Comparison of ENCODE assay signal across 29 cellular contexts in genomic region chr14:53758141-53758540, GRCh38.
"Had no signal": no experiment of that assay in that cellular context is flagged by ENCODE, and none has a peak within 500 bp of the region (broad histone marks: within the 10 kb centered on the region; RNA-seq: fewer than 3 reads in every experiment).

No MANE protein-coding gene starts in this region.

- DNase-seq: naive thymus-derived CD4-positive, alpha-beta T cell; natural killer cell; occipital lobe; ovary; posterior cingulate gyrus; psoas muscle; right cardiac atrium; spleen; stimulated activated CD4-positive, alpha-beta T cell treated with anti-CD3 and anti-CD28 coated beads, Interleukin-12 subunit alpha, Interleukin-12 subunit beta, amount 100 ng/mL, for 4 hours; stimulated activated CD4-positive, alpha-beta T cell treated with anti-CD3 and anti-CD28 coated beads, Interleukin-1b, Interleukin-23, amount 100 ng/mL, for 48 hours; stimulated activated CD4-positive, alpha-beta T cell treated with anti-CD3 and anti-CD28 coated beads, Interleukin-4, amount 100 ng/mL, for 1 hour; stimulated activated CD4-positive, alpha-beta T cell treated with anti-CD3 and anti-CD28 coated beads, Interleukin-4, amount 100 ng/mL, for 4 hours; stimulated activated CD8-positive, alpha-beta memory T cell treated with anti-CD3 and anti-CD28 coated beads, Interleukin-4, amount 100 ng/mL, for 48 hours; stimulated activated naive CD4-positive, alpha-beta T cell; stimulated activated naive CD8-positive, alpha-beta T cell treated with anti-CD3 and anti-CD28 coated beads, Interleukin-15, amount 100 ng/mL, for 72 hours; stimulated activated naive CD8-positive, alpha-beta T cell treated with anti-CD3 and anti-CD28 coated beads, Interleukin-15, Interleukin-2, amounts not matched to agents 100 U/mL and 50 U/mL, for 24 hours; substantia nigra; testis; tibial artery; transverse colon; upper lobe of left lung had no signal

- H2AFZ ChIP-seq: neural progenitor cell, parathyroid adenoma had no signal

- H3K4me1 ChIP-seq: neural progenitor cell, parathyroid adenoma, psoas muscle, spleen, suprapubic skin, testis, tibial artery, transverse colon, upper lobe of left lung, vagina had no signal

- ATAC-seq: naive thymus-derived CD4-positive, alpha-beta T cell; natural killer cell; psoas muscle; right cardiac atrium; sciatic nerve; stimulated activated memory B cell treated with anti-CD40 and anti-IgM and Interleukin-4, amounts not matched to agents 10 μg/mL and 1 μg/mL and 100 μg/mL, for 72 hours; stimulated activated naive CD8-positive, alpha-beta T cell treated with anti-CD3 and anti-CD28 coated beads, Interleukin-15, amount 100 ng/mL, for 72 hours; stimulated activated naive CD8-positive, alpha-beta T cell treated with anti-CD3 and anti-CD28 coated beads, Interleukin-15, Interleukin-2, amounts not matched to agents 100 U/mL and 50 U/mL, for 24 hours had no signal

- H3K79me2 ChIP-seq: parathyroid adenoma had no signal

- H3K9me3 ChIP-seq: ovary, psoas muscle, suprapubic skin, testis, transverse colon, upper lobe of left lung, vagina had no signal

- H3K9ac ChIP-seq: neural progenitor cell, parathyroid adenoma had no signal

- H3K4me3 ChIP-seq: neural progenitor cell, ovary, psoas muscle, skin epidermis, smooth muscle cell, spleen, suprapubic skin, testis, tibial artery, transverse colon, upper lobe of left lung, vagina had no signal

- H3K4me2 ChIP-seq: neural progenitor cell, smooth muscle cell had no signal

- H3K27ac ChIP-seq: neural progenitor cell, ovary, parathyroid adenoma, psoas muscle, skin epidermis, spleen, suprapubic skin, testis, tibial artery, transverse colon, upper lobe of left lung, vagina had no signal

- H3K36me3 ChIP-seq: neural progenitor cell, ovary, spleen, suprapubic skin, tibial artery, transverse colon, upper lobe of left lung, vagina had no signal

- H3K27me3 ChIP-seq: neural progenitor cell, ovary, spleen, suprapubic skin, testis, tibial artery, transverse colon, upper lobe of left lung, vagina had no signal
